Comparison of ENCODE assay signal across 28 cellular contexts in the genomic region with DNA sequence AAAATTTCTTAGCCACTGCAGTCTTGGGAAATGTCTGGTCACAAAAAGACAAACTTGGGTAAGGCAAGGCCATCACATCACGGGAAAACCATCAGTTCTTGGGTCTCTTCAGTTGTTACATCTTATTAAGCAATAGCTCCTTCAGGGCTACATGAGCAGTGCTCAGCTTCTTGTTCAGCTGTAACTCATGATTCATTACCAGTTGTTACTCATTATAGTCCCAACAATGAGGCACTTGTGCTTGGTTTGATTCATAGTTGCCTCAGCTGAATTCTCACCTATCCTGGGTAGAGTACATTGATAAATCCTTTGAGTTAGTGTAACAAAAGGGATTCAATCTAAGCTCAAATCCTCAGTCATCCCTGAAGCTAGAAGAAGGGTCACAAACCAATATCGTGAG.
DNase-seq lines count a peak whose midpoint lies in the region; FAIRE-seq and TF ChIP-seq lines count a peak whose summit lies in the region.
"Had no signal": no experiment of that assay in that cellular context is flagged by ENCODE, and none has a peak within 500 bp of the region (broad histone marks: within the 10 kb centered on the region; RNA-seq: fewer than 3 reads in every experiment).

No MANE protein-coding gene starts in this region.

- no TSS peak for BruUV-seq in Calu3 (replicated peaks; lab: Mats Ljungman, UMichigan)

- FAIRE-seq in bronchial epithelial cell (lab: Jason Lieb, UNC): peak; percentile 97
- FAIRE-seq: small intestine had no signal

- no peaks in the 10 kb centered on the region for H3K27me3 Mint-ChIP-seq in Calu3 (ENCODE audit: unreplicated experiment)
- H3K27me3 Mint-ChIP-seq: activated naive CD8-positive, alpha-beta T cell treated with anti-CD3 and anti-CD28 coated beads, Interleukin-2, amount 50 U/mL, for 24 hours; CD4-positive, CD25-positive, alpha-beta regulatory T cell had no signal

- DNase-seq in Calu3 (peak; percentile 10), NCI-H460 (ENCODE audit: extremely low read depth, low read depth) (peak; percentile 31), bronchial epithelial cell (ENCODE audit: low read depth) (peak; percentile 91), kidney glomerular epithelial cell (lab: John Stamatoyannopoulos, UW) (peak; percentile 55), iPS-NIHi11 (ENCODE audit: low spot score) (no peak), NCI-H128 (lab: John Stamatoyannopoulos, UW; ENCODE audit: unreplicated experiment) (no peak)
- no peak for DNase-seq in stimulated activated CD4-positive, alpha-beta T cell treated with anti-CD3 and anti-CD28 coated beads, Interleukin-1b, Interleukin-23, amount 100 ng/mL, for 48 hours
- no peak for DNase-seq in activated naive CD4-positive, alpha-beta T cell treated with Interleukin-2 at 50 U/mL for 16 hours
- DNase-seq: activated CD8-positive, alpha-beta memory T cell treated with anti-CD3 and anti-CD28 coated beads, Interleukin-2, amount 50 U/mL, for 48 hours; activated effector memory CD4-positive, alpha-beta T cell treated with Interleukin-2 at 50 U/mL for 16 hours; activated naive CD8-positive, alpha-beta T cell treated with anti-CD3 and anti-CD28 coated beads, Interleukin-2, amount 50 U/mL, for 24 hours; CD4-positive, CD25-positive, alpha-beta regulatory T cell; DMS153; GF-D8; Kasumi-1; NCI-H1048; NCI-H2029; NCI-H510A; NK-92 treated with Interleukin-12 subunit alpha and Interleukin-12 subunit beta, amount 100 ng/mL, for 24 hours; Peyer's patch; small intestine; stimulated activated CD4-positive, alpha-beta T cell treated with anti-CD3 and anti-CD28 coated beads, Interleukin-4, amount 100 ng/mL, for 4 hours; stimulated activated naive CD8-positive, alpha-beta T cell treated with anti-CD3 and anti-CD28 coated beads, Interleukin-15, Interleukin-2, amounts not matched to agents 100 U/mL and 50 U/mL, for 24 hours; thyroid gland had no signal

- peak overlapping the region; percentile 63 for H3K27ac Mint-ChIP-seq in Calu3 (ENCODE audit: unreplicated experiment)
- H3K27ac Mint-ChIP-seq: activated naive CD8-positive, alpha-beta T cell treated with anti-CD3 and anti-CD28 coated beads, Interleukin-2, amount 50 U/mL, for 24 hours; CD4-positive, CD25-positive, alpha-beta regulatory T cell; T-helper 2 cell treated with Interferon-gamma antibody and Interleukin-4, amounts not matched to agents 5 μg/mL and 100 μg/mL, for 36 hours had no signal

- peaks cover 6% of the 10 kb centered on the region for H3K9me3 Mint-ChIP-seq in Calu3 (ENCODE audit: low read depth, unreplicated experiment)
- H3K9me3 Mint-ChIP-seq: T-helper 2 cell treated with Interferon-gamma antibody and Interleukin-4, amounts not matched to agents 5 μg/mL and 100 μg/mL, for 36 hours had no signal

- no peaks in the 10 kb centered on the region for H3K36me3 ChIP-seq in bronchial epithelial cell (ENCODE audit: control insufficient read depth, insufficient read depth, low read length)
- H3K36me3 ChIP-seq: Peyer's patch, prostate gland, thyroid gland had no signal

- H3K36me3 Mint-ChIP-seq in Calu3 (ENCODE audit: insufficient read depth, unreplicated experiment): no peaks in the 10 kb centered on the region
- H3K36me3 Mint-ChIP-seq: CD4-positive, CD25-positive, alpha-beta regulatory T cell had no signal

- H3K4me3 Mint-ChIP-seq in Calu3 (ENCODE audit: low read depth, unreplicated experiment): no peak overlapping the region
- H3K4me3 Mint-ChIP-seq: activated naive CD8-positive, alpha-beta T cell treated with anti-CD3 and anti-CD28 coated beads, Interleukin-2, amount 50 U/mL, for 24 hours; CD4-positive, CD25-positive, alpha-beta regulatory T cell; T-helper 2 cell treated with Interferon-gamma antibody and Interleukin-4, amounts not matched to agents 5 μg/mL and 100 μg/mL, for 36 hours had no signal

- H3K27me3 ChIP-seq in bronchial epithelial cell (ENCODE audit: control insufficient read depth, insufficient read depth, low read length): no peaks in the 10 kb centered on the region
- H3K27me3 ChIP-seq: Peyer's patch, thyroid gland had no signal

- peaks cover 21% of the 10 kb centered on the region for H3K4me1 Mint-ChIP-seq in Calu3 (ENCODE audit: low read depth, unreplicated experiment)
- H3K4me1 Mint-ChIP-seq: activated naive CD8-positive, alpha-beta T cell treated with anti-CD3 and anti-CD28 coated beads, Interleukin-2, amount 50 U/mL, for 24 hours; CD4-positive, CD25-positive, alpha-beta regulatory T cell had no signal

- TF ChIP-seq CTCF in Calu3 (IDR thresholded peaks at IDR 0.05; ENCODE audit: unreplicated experiment) (no peak), bronchial epithelial cell (IDR thresholded peaks at IDR 0.05; ENCODE audit: insufficient read depth, low read length, severe bottlenecking) (no peak)

- intact Hi-C loops in Calu3 (cut with micrococcal nuclease; ENCODE audit: unreplicated experiment): no loop called here

- CTCF ChIA-PET in Calu3 (lab: Charles Lee): no interaction called here

- H3K4me3 ChIP-seq in bronchial epithelial cell (ENCODE audit: low read depth, low read length): no peak overlapping the region
- H3K4me3 ChIP-seq: coronary artery, Peyer's patch, prostate gland, SK-N-MC, thyroid gland had no signal

Comparison
In these comparisons a context has a peak if more than half of its experiments do, and no peak if none do; other contexts are left out.
1. DNase-seq: peak in Calu3 (single experiment), NCI-H460 (single experiment), bronchial epithelial cell (single experiment) and kidney glomerular epithelial cell (single experiment); none in stimulated activated CD4-positive, alpha-beta T cell treated with anti-CD3 and anti-CD28 coated beads, Interleukin-1b, Interleukin-23, amount 100 ng/mL, for 48 hours (single experiment), iPS-NIHi11 (single experiment), NCI-H128 (single experiment) and activated naive CD4-positive, alpha-beta T cell treated with Interleukin-2 at 50 U/mL for 16 hours (single experiment).